In the genomic region with DNA sequence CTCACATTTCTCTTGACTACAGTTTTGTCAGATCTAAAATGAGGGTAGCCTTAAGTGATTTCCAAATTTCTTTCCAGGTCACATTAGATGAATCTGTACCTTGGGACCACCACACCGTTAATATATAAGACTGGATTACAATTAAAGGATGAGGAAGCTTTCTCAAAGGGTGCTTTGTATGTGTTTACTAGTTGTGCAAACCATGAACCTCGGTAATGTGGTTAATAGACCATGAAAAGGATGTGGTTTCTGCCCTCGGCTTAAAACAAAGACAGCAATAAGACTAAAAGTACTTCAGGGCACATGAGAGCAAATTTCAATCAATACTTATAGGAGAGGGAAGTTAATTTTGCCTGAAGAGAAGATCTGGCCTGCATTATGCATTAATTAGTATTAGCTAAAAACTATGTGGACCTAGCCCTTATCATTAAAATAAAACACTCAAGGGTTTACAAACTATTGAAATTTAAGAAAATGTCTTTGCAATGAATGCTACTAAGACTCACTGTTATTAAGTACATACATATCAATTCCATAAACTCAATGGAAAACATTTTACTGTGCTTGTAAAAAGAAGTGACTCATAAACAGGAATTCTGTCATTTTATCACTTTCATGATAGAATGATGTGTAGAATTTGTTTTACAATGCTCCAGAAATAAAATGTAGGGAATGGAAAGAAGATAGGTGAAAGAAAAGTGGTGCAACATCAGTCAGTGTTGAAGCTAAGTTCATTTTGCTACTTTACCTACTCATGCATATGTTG, we compare ENCODE assay signal across 8 cellular contexts. TPM values are rescaled to one million over a fixed set of nuclear protein-coding genes. Genes with fewer than 3 reads are reported as not detected.
DNase-seq lines count a peak whose midpoint lies in the region; ATAC-seq and TF ChIP-seq lines count a peak whose summit lies in the region.

No MANE protein-coding gene starts in this region.

- no peak for TF ChIP-seq CTCF in prostate gland (IDR thresholded peaks at IDR 0.05)

- H3K27me3 Mint-ChIP-seq in activated CD4-positive, alpha-beta T cell treated with anti-CD3 and anti-CD28 coated beads for 36 hours, result no peaks in the 10 kb centered on the region

- WGBS in prostate gland, result 24% methylated on average over 3 of the region's 3 CpGs

- no peaks in the 10 kb centered on the region for H3K9me3 Mint-ChIP-seq in activated CD4-positive, alpha-beta T cell treated with anti-CD3 and anti-CD28 coated beads for 36 hours (ENCODE audit: low read depth)

- no peaks in the 10 kb centered on the region for H3K36me3 Mint-ChIP-seq in activated CD4-positive, alpha-beta T cell treated with anti-CD3 and anti-CD28 coated beads for 36 hours (ENCODE audit: low read depth)

- H3K4me1 ChIP-seq in prostate gland (replicated peaks), result no peaks in the 10 kb centered on the region

- H3K27me3 ChIP-seq in prostate gland (replicated peaks; ENCODE audit: insufficient read depth), result no peaks in the 10 kb centered on the region

- ATAC-seq in activated CD4-positive, alpha-beta T cell treated with anti-CD3 and anti-CD28 coated beads for 36 hours, result no peak
- ATAC-seq in HG02571 (IDR thresholded peaks at IDR 0.05; ENCODE audit: unreplicated experiment), result peak; percentile 31

- in situ Hi-C loops in ACHN (cut with HindIII; ENCODE audit: low pct_ligation_motif_present, low pct_unique_long_range_greater_than_20kb, low sequenced_read_pairs), result no loop called here

- TF ChIP-seq POLR2A in prostate gland (IDR thresholded peaks at IDR 0.05), result no peak

- no peak for DNase-seq in activated CD4-positive, alpha-beta T cell treated with anti-CD3 and anti-CD28 coated beads for 36 hours
- no peak for DNase-seq in activated CD4-positive, alpha-beta T cell treated with anti-CD3 and anti-CD28 coated beads for 48 hours
- DNase-seq in NCI-H1092 (lab: John Stamatoyannopoulos, UW) (peak; percentile 16), caudate nucleus (lab: John Stamatoyannopoulos, UW) (no peak), retina (peak; percentile 44), ACHN (no peak), prostate gland (ENCODE audit: low spot score) (no peak)

- CTCF ChIA-PET in activated CD4-positive, alpha-beta T cell treated with anti-CD3 and anti-CD28 coated beads for 36 hours (lab: Charles Lee), result interaction anchor here (1.5 to 4.8 kb wide), 2 partner anchors 10 to 24 kb away, joined by 4 to 17 read pairs; no protein-coding TSS in a partner anchor

- peaks cover 16% of the 10 kb centered on the region for H3K4me1 Mint-ChIP-seq in activated CD4-positive, alpha-beta T cell treated with anti-CD3 and anti-CD28 coated beads for 36 hours

- H3K27ac ChIP-seq in caudate nucleus (ENCODE audit: low read depth, low read length), result peak overlapping the region; percentile 93
- H3K27ac ChIP-seq in prostate gland, result peak overlapping the region in 1 of 2 donors; percentile 96

- peak overlapping the region; percentile 85 for H3K4me3 Mint-ChIP-seq in activated CD4-positive, alpha-beta T cell treated with anti-CD3 and anti-CD28 coated beads for 36 hours

- H3K36me3 ChIP-seq in prostate gland, result no peaks in the 10 kb centered on the region

- intact Hi-C loops in activated CD4-positive, alpha-beta T cell treated with anti-CD3 and anti-CD28 coated beads for 36 hours (cut with DNase I, micrococcal nuclease), result loop anchor here in 1 of 2 experiments (5.0 kb wide), 1 partner anchor 52 kb away; no protein-coding TSS in a partner anchor
- intact Hi-C loops in prostate gland (cut with DNase I), result no loop called here

- no peaks in the 10 kb centered on the region for H3K9me3 ChIP-seq in prostate gland

- POLR2A ChIA-PET in activated CD4-positive, alpha-beta T cell treated with anti-CD3 and anti-CD28 coated beads for 36 hours (lab: Charles Lee), result no interaction called here

- H3K27ac Mint-ChIP-seq in activated CD4-positive, alpha-beta T cell treated with anti-CD3 and anti-CD28 coated beads for 36 hours, result no peak overlapping the region

- H3K4me3 ChIP-seq in prostate gland, result no peak overlapping the region

RNA-seq across cellular contexts. Expression of a gene that starts 0.9 kb away (rescaled TPM):
- total RNA-seq in activated CD4-positive, alpha-beta T cell treated with anti-CD3 and anti-CD28 coated beads for 36 hours, result 10 to 100 TPM; 19.2 to 25.9 TPM
- total RNA-seq in prostate gland, result 100 to 1,000 TPM in 1 of 2 donors, 10 to 100 TPM in 1; 57.0 to 236 TPM

Comparison
In these comparisons a context has a peak if more than half of its experiments do, and no peak if none do; other contexts are left out.
1. DNase-seq: peak in NCI-H1092 (single experiment) and retina (single experiment); none in activated CD4-positive, alpha-beta T cell treated with anti-CD3 and anti-CD28 coated beads for 36 hours (single experiment), activated CD4-positive, alpha-beta T cell treated with anti-CD3 and anti-CD28 coated beads for 48 hours (single experiment), caudate nucleus (0 of 61), ACHN (single experiment) and prostate gland (single experiment).